Comparison of ENCODE assay signal across 12 cellular contexts in the genomic region with DNA sequence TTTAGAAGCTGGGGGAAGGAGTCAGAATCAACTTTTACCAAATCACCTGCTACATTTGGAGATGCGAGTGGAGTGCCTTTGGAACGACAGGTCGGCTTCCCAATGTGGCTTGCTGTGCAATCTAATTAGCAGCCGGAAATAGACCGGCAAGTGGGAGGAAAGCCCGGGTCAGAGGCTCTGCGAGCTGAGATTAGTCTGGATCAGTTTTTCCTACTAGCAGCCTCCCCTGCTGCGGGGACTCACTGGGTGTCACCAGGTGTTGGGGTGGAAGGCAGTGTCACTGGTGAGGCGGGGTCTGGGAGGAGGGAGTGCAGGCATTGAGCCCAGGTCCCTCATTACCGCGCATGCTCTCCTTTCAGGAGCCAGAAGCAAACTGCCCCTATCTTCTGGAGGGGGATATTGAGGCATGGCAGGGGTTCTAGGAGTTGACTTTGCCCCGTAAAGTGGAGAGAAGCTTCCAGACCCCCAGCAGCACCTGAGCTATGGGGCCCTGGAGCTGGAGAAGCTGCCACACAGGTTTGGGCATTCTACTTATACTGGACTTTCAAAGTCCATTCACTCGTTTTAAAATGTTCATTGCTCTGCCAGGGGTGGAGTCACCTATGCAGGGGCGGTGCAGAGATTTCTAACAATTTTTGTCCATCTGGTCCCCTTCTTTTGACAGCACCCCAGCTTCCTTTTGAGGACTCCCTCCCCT. TPM values are rescaled to one million over a fixed set of nuclear protein-coding genes. Genes with fewer than 3 reads are reported as not detected.
DNase-seq lines count a peak whose midpoint lies in the region; ATAC-seq and TF ChIP-seq lines count a peak whose summit lies in the region.
"Had no signal": no experiment of that assay in that cellular context is flagged by ENCODE, and none has a peak within 500 bp of the region (broad histone marks: within the 10 kb centered on the region; RNA-seq: fewer than 3 reads in every experiment).

No MANE protein-coding gene starts in this region.

- H3K4me1 ChIP-seq in A673 (ENCODE audit: insufficient read depth, low read length, poor library complexity, severe bottlenecking) (peaks cover 13% of the 10 kb centered on the region), neuronal stem cell (ENCODE audit: control insufficient read depth in 2 of 2, insufficient read depth in 1 of 2, low read depth in 1 of 2, low read length in 2 of 2) (peaks cover 3 to 12% of the 10 kb centered on the region in 2 donors)

- CTCF ChIA-PET in A673 (lab: Charles Lee): no interaction called here

- peak overlapping the region; percentile 31 for H2AK5ac ChIP-seq in neuronal stem cell (ENCODE audit: low read depth, low read length)

- H2BK120ac ChIP-seq in neuronal stem cell (ENCODE audit: low read depth, low read length): no peak overlapping the region

- BruUV-seq in A673 (replicated peaks; lab: Mats Ljungman, UMichigan): no TSS peak

- no CpG with 5 or more reads among the region's 14 CpGs for WGBS in neuronal stem cell (ENCODE audit: extremely low coverage in 2 of 2, insufficient read length in 2 of 2, insufficient replicate concordance in 1 of 2), 2 donors

- peak; percentile 29 for ATAC-seq in esophagus mucosa
- no peak for ATAC-seq in HG03196 (IDR thresholded peaks at IDR 0.05; ENCODE audit: unreplicated experiment)
- ATAC-seq: GM23338; naive thymus-derived CD8-positive, alpha-beta T cell had no signal

- H3K27me3 ChIP-seq in A673 (replicated peaks; ENCODE audit: insufficient read depth, low read depth, low read length, poor library complexity) (no peaks in the 10 kb centered on the region), neuronal stem cell (ENCODE audit: control insufficient read depth in 3 of 3, insufficient read depth in 3 of 3, low read depth in 1 of 3, low read length in 3 of 3) (no peaks in the 10 kb centered on the region)

- H3K4me2 ChIP-seq in neuronal stem cell (ENCODE audit: insufficient read depth, low read length, poor library complexity, severe bottlenecking): no peak overlapping the region
- H3K4me2 ChIP-seq: GM23338 had no signal

- peak; percentile 65 for DNase-seq in A673 (ENCODE audit: low spot score)
- peak; percentile 4 for DNase-seq in NCI-H2227 treated with DMSO at 0.1 percent for 48 hours (lab: John Stamatoyannopoulos, UW)
- DNase-seq in neuronal stem cell (ENCODE audit: low spot score): no peak
- DNase-seq in middle frontal gyrus (ENCODE audit: extremely low spot score, low spot score): no peak
- no peak for DNase-seq in GM10266 (ENCODE audit: extremely low spot score)
- no peak for DNase-seq in putamen (ENCODE audit: low spot score)
- DNase-seq: activated naive CD4-positive, alpha-beta T cell treated with anti-CD3 and anti-CD28 coated beads, Interleukin-2, amount 50 U/mL, for 16 hours; EL; naive thymus-derived CD8-positive, alpha-beta T cell had no signal

- POLR2A ChIA-PET in A673 (lab: Charles Lee; ENCODE audit: low non-redundant PET): no interaction called here

- no peak overlapping the region for H3K23ac ChIP-seq in neuronal stem cell (ENCODE audit: low read depth, low read length, poor library complexity)

- no peak overlapping the region for H2AFZ ChIP-seq in neuronal stem cell (ENCODE audit: low read length)
- H2AFZ ChIP-seq: GM23338 had no signal

- H3K36me3 ChIP-seq in A673 (ENCODE audit: insufficient read depth, low read length, poor library complexity, severe bottlenecking): no peaks in the 10 kb centered on the region
- peaks cover 0 to 11% of the 10 kb centered on the region in 2 donors for H3K36me3 ChIP-seq in neuronal stem cell (replicated peaks in 1 of 2; ENCODE audit: control insufficient read depth in 2 of 2, insufficient read depth in 2 of 2, low read length in 2 of 2)

- H3K27ac ChIP-seq in A673 (ENCODE audit: low read depth, low read length, poor library complexity, severe bottlenecking) (no peak overlapping the region), neuronal stem cell (replicated peaks; ENCODE audit: low read length) (peak overlapping the region; percentile 20)

- H3K4me3 ChIP-seq in A673 (ENCODE audit: low read depth, low read length, poor library complexity, severe bottlenecking) (no peak overlapping the region), neuronal stem cell (ENCODE audit: low read length in 2 of 2) (no peak overlapping the region)
- H3K4me3 ChIP-seq: GM23338 had no signal

- H3K4ac ChIP-seq in neuronal stem cell (ENCODE audit: low read length): no peak overlapping the region

- no peak overlapping the region for H3K9ac ChIP-seq in neuronal stem cell (ENCODE audit: low read depth, low read length, poor library complexity)

- intact Hi-C loops in A673 (cut with micrococcal nuclease; ENCODE audit: unreplicated experiment): no loop called here

- no peak overlapping the region for H3K18ac ChIP-seq in neuronal stem cell (ENCODE audit: low read length)

- no peak overlapping the region for H2BK5ac ChIP-seq in neuronal stem cell (ENCODE audit: low read length)

- H4K8ac ChIP-seq in neuronal stem cell (ENCODE audit: low read depth, low read length): no peak overlapping the region

- H3K14ac ChIP-seq in neuronal stem cell (ENCODE audit: low read length): no peak overlapping the region

- H3K9me3 ChIP-seq in A673 (ENCODE audit: low read depth, low read length, poor library complexity, severe bottlenecking) (no peaks in the 10 kb centered on the region), neuronal stem cell (replicated peaks in 1 of 2; ENCODE audit: control insufficient read depth in 2 of 2, insufficient read depth in 1 of 2, low read depth in 1 of 2, low read length in 2 of 2) (peaks cover 7 to 15% of the 10 kb centered on the region in 2 donors)

- peaks cover 2% of the 10 kb centered on the region for H3K79me1 ChIP-seq in neuronal stem cell (ENCODE audit: low read depth, low read length)

- H2BK12ac ChIP-seq in neuronal stem cell (ENCODE audit: low read length): no peak overlapping the region

- H2BK15ac ChIP-seq in neuronal stem cell (ENCODE audit: low read length): peak overlapping the region; percentile 46

- no peak overlapping the region for H4K91ac ChIP-seq in neuronal stem cell (ENCODE audit: low read depth, low read length, poor library complexity)

- TF ChIP-seq CTCF in A673 (conservative IDR thresholded peaks at IDR 0.05; ENCODE audit: low read depth, low read length) (no peak), GM10266 (IDR thresholded peaks at IDR 0.05; ENCODE audit: control insufficient read depth, insufficient read depth, low read depth, missing control alignments) (no peak)

RNA-seq across cellular contexts. Expression of gene SULF2, which starts 11.1 kb away (rescaled TPM):
- 0.68 and 0.69 TPM in 2 replicates for total RNA-seq in A673 (2021)
- total RNA-seq in esophagus mucosa: 26.4 TPM
- polyA plus RNA-seq in neuronal stem cell (2013, experiment 1 of 2): 46.1 TPM
- 48.2 TPM for polyA plus RNA-seq in neuronal stem cell (2013, experiment 2 of 2)

Comparison
In these comparisons a context has a peak if more than half of its experiments do, and no peak if none do; other contexts are left out.
1. DNase-seq: peak in A673 (single experiment) and NCI-H2227 treated with DMSO at 0.1 percent for 48 hours (single experiment); none in neuronal stem cell (single experiment), middle frontal gyrus (single experiment), GM10266 (single experiment) and putamen (single experiment).
2. RNA of gene SULF2, which starts 11.1 kb away (total RNA-seq): 26.4 TPM in esophagus mucosa (single experiment); 0.68 to 0.69 TPM in A673; every median in the first group is over 10 times any median in the second.